27 cellular contexts compared by ENCODE assay signal in the genomic region with DNA sequence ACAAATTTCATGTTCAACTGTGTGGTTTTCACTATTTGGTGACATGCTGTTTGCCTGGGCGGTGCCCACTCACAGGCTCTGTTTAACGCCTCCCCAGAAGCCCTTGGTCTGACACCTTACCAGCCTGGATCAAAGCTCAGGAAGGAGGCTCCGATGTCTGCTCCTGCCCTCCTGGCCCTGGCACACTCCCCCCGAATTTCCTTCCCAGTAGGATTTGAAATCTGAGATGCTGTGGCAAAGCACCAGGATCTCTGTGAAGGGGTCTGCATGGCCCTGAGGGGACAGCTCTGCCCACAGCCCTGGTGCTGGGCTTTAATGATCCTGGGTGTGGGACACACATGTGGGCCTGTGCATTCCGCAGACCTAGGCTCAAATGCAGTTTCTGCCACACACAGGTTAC. TPM values are rescaled to one million over a fixed set of nuclear protein-coding genes. Genes with fewer than 3 reads are reported as not detected.
"Had no signal": no experiment of that assay in that cellular context is flagged by ENCODE, and none has a peak within 500 bp of the region (broad histone marks: within the 10 kb centered on the region; RNA-seq: fewer than 3 reads in every experiment).

No MANE protein-coding gene starts in this region.

- H2AFZ ChIP-seq: parathyroid adenoma had no signal

- H3K27ac ChIP-seq: colonic mucosa, gastroesophageal sphincter, parathyroid adenoma, tibial nerve, vagina had no signal

- H3K4me1 ChIP-seq: colonic mucosa, gastroesophageal sphincter, parathyroid adenoma, tibial nerve had no signal

- H3K36me3 Mint-ChIP-seq: activated naive CD4-positive, alpha-beta T cell treated with anti-CD3 and anti-CD28 coated beads, Interleukin-2, amount 50 U/mL, for 72 hours; naive thymus-derived CD8-positive, alpha-beta T cell had no signal

- H3K27me3 ChIP-seq: colonic mucosa, vagina had no signal

- H3K9me3 ChIP-seq: colonic mucosa, gastroesophageal sphincter, tibial nerve, vagina had no signal

- H3K4me1 Mint-ChIP-seq: naive thymus-derived CD8-positive, alpha-beta T cell had no signal

- H3K9ac ChIP-seq: parathyroid adenoma had no signal

- H3K36me3 ChIP-seq: colonic mucosa, gastroesophageal sphincter, tibial nerve, vagina had no signal

- H3K4me3 Mint-ChIP-seq: activated T-cell treated with anti-CD3 and anti-CD28 coated beads, Interleukin-2, amount 50 U/mL, for 72 hours; naive thymus-derived CD8-positive, alpha-beta T cell had no signal

- FAIRE-seq: bronchial epithelial cell, keratinocyte had no signal

- DNase-seq: activated CD4-positive, alpha-beta T cell treated with anti-CD3 and anti-CD28 coated beads for 4 hours; activated CD4-positive, alpha-beta T cell treated with anti-CD3 and anti-CD28 coated beads, Interleukin-2, amount 50 U/mL, for 4 hours; activated naive CD4-positive, alpha-beta T cell; activated T-cell treated with anti-CD3 and anti-CD28 coated beads for 4 hours; activated T-cell treated with anti-CD3 and anti-CD28 coated beads, Interleukin-2, amount 50 U/mL, for 72 hours; cerebellar nuclear complex; colonic mucosa; effector memory CD4-positive, alpha-beta T cell; hippocampal formation; left cardiac atrium; mammary epithelial cell; midbrain; naive thymus-derived CD8-positive, alpha-beta T cell; right cardiac atrium; stimulated activated CD4-positive, alpha-beta T cell treated with anti-CD3 and anti-CD28 coated beads, Interleukin-2, amount 100 ng/mL, for 48 hours; stimulated activated naive CD4-positive, alpha-beta T cell treated with Interleukin-2 at 50 U/mL for 16 hours had no signal

- H3K27ac Mint-ChIP-seq: activated naive CD4-positive, alpha-beta T cell treated with anti-CD3 and anti-CD28 coated beads, Interleukin-2, amount 50 U/mL, for 72 hours; activated T-cell treated with anti-CD3 and anti-CD28 coated beads, Interleukin-2, amount 50 U/mL, for 72 hours; naive thymus-derived CD8-positive, alpha-beta T cell had no signal

- H3K79me2 ChIP-seq: parathyroid adenoma had no signal

- H3K9me3 Mint-ChIP-seq: activated naive CD4-positive, alpha-beta T cell treated with anti-CD3 and anti-CD28 coated beads, Interleukin-2, amount 50 U/mL, for 72 hours; activated T-cell treated with anti-CD3 and anti-CD28 coated beads, Interleukin-2, amount 50 U/mL, for 72 hours had no signal

- H3K4me3 ChIP-seq: colonic mucosa, gastroesophageal sphincter, tibial nerve, vagina had no signal

RNA-seq across cellular contexts. Expression of gene TRIM29, which starts 41.6 kb away (rescaled TPM):
- total RNA-seq: activated naive CD4-positive, alpha-beta T cell treated with anti-CD3 and anti-CD28 coated beads, Interleukin-2, amount 50 U/mL, for 72 hours; activated T-cell treated with anti-CD3 and anti-CD28 coated beads, Interleukin-2, amount 50 U/mL, for 72 hours; dermis microvascular lymphatic vessel endothelial cell; fibroblast of lung; naive thymus-derived CD8-positive, alpha-beta T cell; pulmonary artery endothelial cell; T-helper 1 cell treated with Interleukin-12 subunit alpha and Interleukin-12 subunit beta and Interleukin-4 antibody, amounts not matched to agents 30 ng/mL and 1 ng/mL, for 36 hours had no signal
- polyA plus RNA-seq: fibroblast of lung; naive thymus-derived CD8-positive, alpha-beta T cell had no signal
